Comparison of ENCODE assay signal across 1 cellular context in the genomic region with DNA sequence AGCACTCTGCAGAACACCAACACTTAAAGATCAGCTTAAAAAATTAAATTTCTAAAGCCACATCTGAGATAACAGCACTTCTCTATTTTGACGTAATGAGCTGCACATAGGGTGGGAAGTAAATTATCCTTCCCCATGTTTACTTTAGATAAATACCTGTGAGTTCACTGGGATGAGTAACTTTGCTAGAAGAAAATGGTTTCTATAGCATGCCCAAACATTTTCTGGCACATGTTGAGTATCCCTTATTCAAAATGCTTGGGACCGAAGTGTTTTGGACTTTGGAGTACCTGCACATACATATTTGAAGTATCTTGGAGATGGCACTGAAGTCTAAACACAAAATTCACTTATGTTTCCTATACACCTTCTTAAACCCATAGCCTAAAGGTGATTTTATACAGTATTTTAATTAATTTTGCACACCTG.
TF ChIP-seq lines count a peak whose summit lies in the region.

No MANE protein-coding gene starts in this region.

TF ChIP-seq in K562, 482 proteins besides CTCF, POLR2A, EP300 and RAD21 (continued from another document and continues in another):
- TF ChIP-seq ZNF830 (CRISPR knock-in tag; IDR thresholded peaks at IDR 0.05), result no peak
- TF ChIP-seq HDAC1 (IDR thresholded peaks at IDR 0.05), result no peak
- peak; percentile 38; the same call in 1 of the 2 replicates for TF ChIP-seq CTBP1 (IDR thresholded peaks at IDR 0.05; ENCODE audit: borderline replicate concordance)
- TF ChIP-seq ZNF583 (CRISPR knock-in tag; IDR thresholded peaks at IDR 0.05), result no peak
- no peak for TF ChIP-seq CUX1 (CRISPR knock-in tag; IDR thresholded peaks at IDR 0.05)
- TF ChIP-seq KAT8 (IDR thresholded peaks at IDR 0.05; ENCODE audit: low read depth), result no peak
- peak; percentile 19 for TF ChIP-seq POLR2B (IDR thresholded peaks at IDR 0.05; ENCODE audit: low read depth, partially characterized antibody)
- TF ChIP-seq PHF8 (IDR thresholded peaks at IDR 0.05; ENCODE audit: borderline replicate concordance, low read length), result no peak
- TF ChIP-seq, protein P1, sequence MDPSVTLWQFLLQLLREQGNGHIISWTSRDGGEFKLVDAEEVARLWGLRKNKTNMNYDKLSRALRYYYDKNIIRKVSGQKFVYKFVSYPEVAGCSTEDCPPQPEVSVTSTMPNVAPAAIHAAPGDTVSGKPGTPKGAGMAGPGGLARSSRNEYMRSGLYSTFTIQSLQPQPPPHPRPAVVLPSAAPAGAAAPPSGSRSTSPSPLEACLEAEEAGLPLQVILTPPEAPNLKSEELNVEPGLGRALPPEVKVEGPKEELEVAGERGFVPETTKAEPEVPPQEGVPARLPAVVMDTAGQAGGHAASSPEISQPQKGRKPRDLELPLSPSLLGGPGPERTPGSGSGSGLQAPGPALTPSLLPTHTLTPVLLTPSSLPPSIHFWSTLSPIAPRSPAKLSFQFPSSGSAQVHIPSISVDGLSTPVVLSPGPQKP (CRISPR knock-in tag; IDR thresholded peaks at IDR 0.05), result no peak
- TF ChIP-seq MTA2 (IDR thresholded peaks at IDR 0.05; ENCODE audit: low read depth), result no peak
- TF ChIP-seq ZBTB1 (CRISPR knock-in tag; IDR thresholded peaks at IDR 0.05; ENCODE audit: borderline replicate concordance, low read depth), result no peak
- no peak for TF ChIP-seq CHD1 (IDR thresholded peaks at IDR 0.05; ENCODE audit: low read length)
- TF ChIP-seq, protein P2, sequence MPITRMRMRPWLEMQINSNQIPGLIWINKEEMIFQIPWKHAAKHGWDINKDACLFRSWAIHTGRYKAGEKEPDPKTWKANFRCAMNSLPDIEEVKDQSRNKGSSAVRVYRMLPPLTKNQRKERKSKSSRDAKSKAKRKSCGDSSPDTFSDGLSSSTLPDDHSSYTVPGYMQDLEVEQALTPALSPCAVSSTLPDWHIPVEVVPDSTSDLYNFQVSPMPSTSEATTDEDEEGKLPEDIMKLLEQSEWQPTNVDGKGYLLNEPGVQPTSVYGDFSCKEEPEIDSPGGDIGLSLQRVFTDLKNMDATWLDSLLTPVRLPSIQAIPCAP (CRISPR knock-in tag; IDR thresholded peaks at IDR 0.05; ENCODE audit: borderline replicate concordance), result no peak
- no peak for TF ChIP-seq JUND (IDR thresholded peaks at IDR 0.05; ENCODE audit: borderline replicate concordance, low read depth, low read length)
- peak; percentile 43; the same call in 1 of the 3 replicates for TF ChIP-seq JUND (tag; IDR thresholded peaks at IDR 0.05; ENCODE audit: borderline replicate concordance, low read depth, low read length)
- no peak for TF ChIP-seq ZNF785 (CRISPR knock-in tag; IDR thresholded peaks at IDR 0.05)
- no peak for TF ChIP-seq PHB2 (IDR thresholded peaks at IDR 0.05; ENCODE audit: low read depth)
- TF ChIP-seq FOXA3 (CRISPR knock-in tag; conservative IDR thresholded peaks at IDR 0.05 in 1 of 2, IDR thresholded peaks at IDR 0.05 in 1 of 2), result peak; percentile 82 to 91; a peak in 3 of 4 replicates
- peak; percentile 56; the same call in 1 of the 2 replicates for TF ChIP-seq CREM (IDR thresholded peaks at IDR 0.05; ENCODE audit: low read depth)
- no peak for TF ChIP-seq CREB5 (CRISPR knock-in tag; IDR thresholded peaks at IDR 0.05)
- no peak for TF ChIP-seq VEZF1 (CRISPR knock-in tag; IDR thresholded peaks at IDR 0.05)
- TF ChIP-seq PHB (CRISPR knock-in tag; IDR thresholded peaks at IDR 0.05), result no peak
- peak; percentile 88 for TF ChIP-seq SPI1 (IDR thresholded peaks at IDR 0.05; ENCODE audit: borderline replicate concordance, low read depth, low read length)
- no peak for TF ChIP-seq HMG20B (CRISPR knock-in tag; IDR thresholded peaks at IDR 0.05)
- TF ChIP-seq FOXK2 (conservative IDR thresholded peaks at IDR 0.05 in 1 of 2, IDR thresholded peaks at IDR 0.05 in 1 of 2; ENCODE audit: low read depth in 2 of 2), result 0 out of 4 replicates have a peak, but pooled peaks of 1 of the 2 experiments have one; percentile 17
- TF ChIP-seq ZFX (CRISPR knock-in tag; IDR thresholded peaks at IDR 0.05), result no peak
- no peak for TF ChIP-seq ZNF41 (CRISPR knock-in tag; conservative IDR thresholded peaks at IDR 0.05)
- TF ChIP-seq, protein P3, sequence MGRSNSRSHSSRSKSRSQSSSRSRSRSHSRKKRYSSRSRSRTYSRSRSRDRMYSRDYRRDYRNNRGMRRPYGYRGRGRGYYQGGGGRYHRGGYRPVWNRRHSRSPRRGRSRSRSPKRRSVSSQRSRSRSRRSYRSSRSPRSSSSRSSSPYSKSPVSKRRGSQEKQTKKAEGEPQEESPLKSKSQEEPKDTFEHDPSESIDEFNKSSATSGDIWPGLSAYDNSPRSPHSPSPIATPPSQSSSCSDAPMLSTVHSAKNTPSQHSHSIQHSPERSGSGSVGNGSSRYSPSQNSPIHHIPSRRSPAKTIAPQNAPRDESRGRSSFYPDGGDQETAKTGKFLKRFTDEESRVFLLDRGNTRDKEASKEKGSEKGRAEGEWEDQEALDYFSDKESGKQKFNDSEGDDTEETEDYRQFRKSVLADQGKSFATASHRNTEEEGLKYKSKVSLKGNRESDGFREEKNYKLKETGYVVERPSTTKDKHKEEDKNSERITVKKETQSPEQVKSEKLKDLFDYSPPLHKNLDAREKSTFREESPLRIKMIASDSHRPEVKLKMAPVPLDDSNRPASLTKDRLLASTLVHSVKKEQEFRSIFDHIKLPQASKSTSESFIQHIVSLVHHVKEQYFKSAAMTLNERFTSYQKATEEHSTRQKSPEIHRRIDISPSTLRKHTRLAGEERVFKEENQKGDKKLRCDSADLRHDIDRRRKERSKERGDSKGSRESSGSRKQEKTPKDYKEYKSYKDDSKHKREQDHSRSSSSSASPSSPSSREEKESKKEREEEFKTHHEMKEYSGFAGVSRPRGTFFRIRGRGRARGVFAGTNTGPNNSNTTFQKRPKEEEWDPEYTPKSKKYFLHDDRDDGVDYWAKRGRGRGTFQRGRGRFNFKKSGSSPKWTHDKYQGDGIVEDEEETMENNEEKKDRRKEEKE (IDR thresholded peaks at IDR 0.05; ENCODE audit: borderline replicate concordance in 1 of 2, control insufficient read depth in 1 of 2, low read depth in 2 of 2, low read length in 1 of 2), result 0 out of 4 replicates have a peak, but pooled peaks of 1 of the 2 experiments have one; percentile 11
- TF ChIP-seq, protein P4, sequence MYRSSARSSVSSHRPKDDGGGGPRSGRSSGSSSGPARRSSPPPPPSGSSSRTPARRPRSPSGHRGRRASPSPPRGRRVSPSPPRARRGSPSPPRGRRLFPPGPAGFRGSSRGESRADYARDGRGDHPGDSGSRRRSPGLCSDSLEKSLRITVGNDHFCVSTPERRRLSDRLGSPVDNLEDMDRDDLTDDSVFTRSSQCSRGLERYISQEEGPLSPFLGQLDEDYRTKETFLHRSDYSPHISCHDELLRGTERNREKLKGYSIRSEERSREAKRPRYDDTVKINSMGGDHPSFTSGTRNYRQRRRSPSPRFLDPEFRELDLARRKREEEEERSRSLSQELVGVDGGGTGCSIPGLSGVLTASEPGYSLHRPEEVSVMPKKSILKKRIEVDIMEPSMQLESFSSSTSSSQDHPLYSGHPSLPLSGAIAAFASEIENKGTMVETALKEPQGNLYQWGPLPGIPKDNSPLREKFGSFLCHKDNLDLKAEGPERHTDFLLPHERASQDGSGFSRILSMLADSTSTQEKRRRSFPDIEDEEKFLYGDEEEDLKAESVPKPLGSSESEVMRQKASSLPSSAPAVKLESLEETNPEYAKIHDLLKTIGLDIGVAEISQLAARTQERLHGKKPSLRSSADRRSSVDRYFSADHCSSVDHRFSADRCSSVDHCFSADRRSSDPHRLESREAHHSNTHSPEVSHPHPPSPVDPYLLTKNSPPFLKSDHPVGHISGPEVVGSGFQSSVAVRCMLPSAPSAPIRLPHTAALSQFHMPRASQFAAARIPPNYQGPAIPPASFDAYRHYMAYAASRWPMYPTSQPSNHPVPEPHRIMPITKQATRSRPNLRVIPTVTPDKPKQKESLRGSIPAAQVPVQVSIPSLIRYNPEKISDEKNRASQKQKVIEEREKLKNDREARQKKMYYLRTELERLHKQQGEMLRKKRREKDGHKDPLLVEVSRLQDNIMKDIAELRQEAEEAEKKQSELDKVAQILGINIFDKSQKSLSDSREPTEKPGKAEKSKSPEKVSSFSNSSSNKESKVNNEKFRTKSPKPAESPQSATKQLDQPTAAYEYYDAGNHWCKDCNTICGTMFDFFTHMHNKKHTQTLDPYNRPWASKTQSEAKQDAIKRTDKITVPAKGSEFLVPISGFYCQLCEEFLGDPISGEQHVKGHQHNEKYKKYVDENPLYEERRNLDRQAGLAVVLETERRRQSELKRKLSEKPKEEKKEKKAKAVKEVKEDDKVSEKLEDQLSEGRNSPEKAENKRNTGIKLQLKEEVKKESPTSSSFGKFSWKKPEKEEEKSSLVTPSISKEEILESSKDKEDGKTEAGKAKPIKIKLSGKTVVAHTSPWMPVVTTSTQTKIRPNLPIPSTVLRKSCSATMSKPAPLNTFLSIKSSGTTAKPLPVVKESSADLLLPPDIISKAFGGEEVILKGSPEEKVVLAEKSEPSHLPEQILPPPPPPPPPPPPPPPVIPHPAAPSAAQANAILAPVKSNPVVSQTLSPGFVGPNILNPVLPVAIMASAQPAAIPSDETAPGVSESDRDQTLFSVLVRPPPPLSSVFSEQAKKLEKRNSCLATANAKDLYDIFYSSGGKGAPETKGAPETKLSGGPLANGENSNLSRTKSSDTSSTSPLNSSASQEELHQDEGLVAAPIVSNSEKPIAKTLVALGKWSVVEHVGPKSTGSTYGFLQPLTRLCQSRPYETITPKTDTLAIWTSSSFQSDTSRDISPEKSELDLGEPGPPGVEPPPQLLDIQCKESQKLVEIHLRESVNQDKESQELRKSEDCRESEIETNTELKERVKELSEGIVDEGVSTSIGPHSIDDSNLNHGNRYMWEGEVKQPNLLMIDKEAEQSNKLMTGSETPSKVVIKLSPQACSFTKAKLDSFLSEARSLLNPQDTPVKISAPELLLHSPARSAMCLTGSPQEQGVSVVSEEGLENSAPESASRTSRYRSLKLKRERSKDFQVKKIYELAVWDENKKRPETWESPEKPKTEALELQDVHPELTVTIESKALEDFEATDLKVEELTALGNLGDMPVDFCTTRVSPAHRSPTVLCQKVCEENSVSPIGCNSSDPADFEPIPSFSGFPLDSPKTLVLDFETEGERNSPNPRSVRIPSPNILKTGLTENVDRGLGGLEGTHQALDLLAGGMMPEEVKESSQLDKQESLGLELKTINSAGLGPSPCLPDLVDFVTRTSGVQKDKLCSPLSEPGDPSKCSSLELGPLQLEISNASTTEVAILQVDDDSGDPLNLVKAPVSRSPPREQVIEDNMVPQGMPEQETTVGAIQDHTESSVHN (IDR thresholded peaks at IDR 0.05; ENCODE audit: borderline replicate concordance in 1 of 2, low read depth in 1 of 2), result no peak
- TF ChIP-seq RBFOX2 (IDR thresholded peaks at IDR 0.05; ENCODE audit: low read depth, low read length), result peak; percentile 46
- TF ChIP-seq, protein P5, sequence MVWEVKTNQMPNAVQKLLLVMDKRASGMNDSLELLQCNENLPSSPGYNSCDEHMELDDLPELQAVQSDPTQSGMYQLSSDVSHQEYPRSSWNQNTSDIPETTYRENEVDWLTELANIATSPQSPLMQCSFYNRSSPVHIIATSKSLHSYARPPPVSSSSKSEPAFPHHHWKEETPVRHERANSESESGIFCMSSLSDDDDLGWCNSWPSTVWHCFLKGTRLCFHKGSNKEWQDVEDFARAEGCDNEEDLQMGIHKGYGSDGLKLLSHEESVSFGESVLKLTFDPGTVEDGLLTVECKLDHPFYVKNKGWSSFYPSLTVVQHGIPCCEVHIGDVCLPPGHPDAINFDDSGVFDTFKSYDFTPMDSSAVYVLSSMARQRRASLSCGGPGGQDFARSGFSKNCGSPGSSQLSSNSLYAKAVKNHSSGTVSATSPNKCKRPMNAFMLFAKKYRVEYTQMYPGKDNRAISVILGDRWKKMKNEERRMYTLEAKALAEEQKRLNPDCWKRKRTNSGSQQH (CRISPR knock-in tag; IDR thresholded peaks at IDR 0.05), result 0 out of 2 replicates have a peak, but pooled peaks have one; percentile 3
